8 cellular contexts compared by ENCODE assay signal in genomic region chr2:197784956-197785941, GRCh38. TPM values are rescaled to one million over a fixed set of nuclear protein-coding genes. Genes with fewer than 3 reads are reported as not detected.
DNase-seq lines count a peak whose midpoint lies in the region; ATAC-seq, FAIRE-seq and TF ChIP-seq lines count a peak whose summit lies in the region.
"Had no signal": no experiment of that assay in that cellular context is flagged by ENCODE, and none has a peak within 500 bp of the region (broad histone marks: within the 10 kb centered on the region; RNA-seq: fewer than 3 reads in every experiment).

Gene BOLL, minus strand, starts transcription at chr2:197785319. Its CDS starts 3,469 bp downstream, at chr2:197781850.

- CTCF ChIA-PET in GM12878 (lab: Yijun Ruan, JAX), result no interaction called here
- CTCF ChIA-PET in HepG2 (lab: Yijun Ruan, JAX; ENCODE audit: low intra/inter-chr PET ratio, low total read pairs), result no interaction called here

- in situ Hi-C loops in GM12878 (cut with MboI), result no loop called here
- in situ Hi-C loops in HepG2 (cut with HindIII; ENCODE audit: extremely low pct_ligation_motif_present, low pct_unique_long_range_greater_than_20kb), result no loop called here

- H3K79me2 ChIP-seq in GM12878 (ENCODE audit: control insufficient read depth, insufficient read depth, low read length) (no peaks in the 10 kb centered on the region), HepG2 (ENCODE audit: insufficient read depth, low read length) (no peaks in the 10 kb centered on the region)

- H3K4me2 ChIP-seq in GM12878 (ENCODE audit: control insufficient read depth, insufficient read depth), result peak within 1 kb of the TSS; percentile 66; the same call in 1 of the 2 replicates
- H3K4me2 ChIP-seq in HepG2 (ENCODE audit: low read depth, low read length), result no peak within 1 kb of the TSS

- TF ChIP-seq RAD21 in GM12878 (IDR thresholded peaks at IDR 0.05; ENCODE audit: insufficient read depth, low read depth, low read length) (no peak), HepG2 (CRISPR knock-in tag; IDR thresholded peaks at IDR 0.05) (no peak)

- BruUV-seq in GM12878 (replicated peaks; lab: Mats Ljungman, UMichigan) (no TSS peak), HepG2 (replicated peaks; lab: Mats Ljungman, UMichigan) (no TSS peak)

- H3K9ac ChIP-seq in HUES64 (ENCODE audit: low read depth, low read length) (no peak within 1 kb of the TSS), GM12878 (ENCODE audit: control insufficient read depth, insufficient read depth, low read length) (no peak within 1 kb of the TSS), HepG2 (ENCODE audit: insufficient read depth, low read depth, low read length) (no peak within 1 kb of the TSS)

- RAD21 ChIA-PET in GM12878 (lab: Charles Lee; ENCODE audit: unreplicated experiment), result no interaction called here

- TF ChIP-seq POLR2A in GM12878 (IDR thresholded peaks at IDR 0.05; ENCODE audit: low read depth, low read length), result no peak
- no peak for TF ChIP-seq POLR2A in HepG2 (IDR thresholded peaks at IDR 0.05; ENCODE audit: insufficient read depth in 1 of 2, low read depth in 2 of 2, low read length in 2 of 2)
- TF ChIP-seq POLR2A in stomach (IDR thresholded peaks at IDR 0.05), result no peak

- ATAC-seq in GM12878 (no peak; the same call in 2 of the 3 replicates), HepG2 (peak; percentile 43), HG02759 (IDR thresholded peaks at IDR 0.05; ENCODE audit: unreplicated experiment) (no peak)

- SMC1A ChIA-PET in GM12878 (lab: Charles Lee; ENCODE audit: uncharacterized antibody, unreplicated experiment), result no interaction called here

- H3K27me3 ChIP-seq in HUES64 (ENCODE audit: insufficient read depth, low read length) (peaks cover 31% of the 10 kb centered on the region), GM12878 (replicated peaks in 1 of 2; ENCODE audit: control insufficient read depth in 2 of 2, insufficient read depth in 2 of 2, low read length in 1 of 2) (no peaks in the 10 kb centered on the region), HepG2 (ENCODE audit: control insufficient read depth in 1 of 2, insufficient read depth in 2 of 2, low read length in 2 of 2) (no peaks in the 10 kb centered on the region), stomach (peaks cover 0 to 28% (median 23%) of the 10 kb centered on the region in 3 donors)

- POLR2A ChIA-PET in GM12878 (lab: Charles Lee), result no interaction called here
- POLR2A ChIA-PET in HepG2 (lab: Yijun Ruan, JAX), result no interaction called here

- TF ChIP-seq EP300 in GM12878 (IDR thresholded peaks at IDR 0.05; ENCODE audit: borderline replicate concordance in 1 of 2, control insufficient read depth in 1 of 2, low read depth in 2 of 2, low read length in 2 of 2) (no peak), HepG2 (IDR thresholded peaks at IDR 0.05; ENCODE audit: low read depth in 2 of 2, low read length in 2 of 2) (no peak), HepG2 (CRISPR knock-in tag; IDR thresholded peaks at IDR 0.05; ENCODE audit: borderline replicate concordance) (no peak), stomach (IDR thresholded peaks at IDR 0.05) (no peak)

- WGBS in HUES64, result 93% methylated on average over 80 of the region's 80 CpGs
- 89% methylated on average over 68 of the region's 80 CpGs for WGBS in GM12878 (ENCODE audit: insufficient coverage, insufficient replicate concordance, low lambda C conversion rate, missing lambda C conversion rate)
- WGBS in HepG2 (ENCODE audit: low lambda C conversion rate), result 82% methylated on average over 74 of the region's 80 CpGs
- WGBS in stomach, 5 donors, result 84 to 94% (median 91%) methylated on average over 50 to 80 of the region's 80 CpGs

- intact Hi-C loops in GM12878 (cut with micrococcal nuclease; ENCODE audit: unreplicated experiment) (loop anchor here (10.0 kb wide), 1 partner anchor 610 kb away; no protein-coding TSS in a partner anchor), HepG2 (cut with micrococcal nuclease; ENCODE audit: unreplicated experiment) (no loop called here), stomach (cut with DNase I; ENCODE audit: low total_unique reads) (no loop called here)

- DNase-seq in GM12878 (ENCODE audit: low read depth, low spot score) (no peak), HepG2 (ENCODE audit: low spot score) (no peak), stomach (no peak), AG20443 (ENCODE audit: low spot score) (no peak)
- DNase-seq in activated CD4-positive, CD25-positive, alpha-beta regulatory T cell (lab: John Stamatoyannopoulos, UW), result no peak
- DNase-seq: NCI-H526 treated with DMSO at 0.1 percent for 48 hours had no signal

- no peak for FAIRE-seq in GM12878 (lab: Jason Lieb, UNC)
- FAIRE-seq in HepG2 (lab: Jason Lieb, UNC), result no peak

- H3K4me3 ChIP-seq in HUES64 (ENCODE audit: low read length), result peak within 1 kb of the TSS; percentile 57
- H3K4me3 ChIP-seq in GM12878, result no peak within 1 kb of the TSS
- H3K4me3 ChIP-seq in HepG2 (replicated peaks in 1 of 3; ENCODE audit: insufficient read depth in 1 of 3, low read depth in 2 of 3, low read length in 3 of 3), result no peak within 1 kb of the TSS
- peak within 1 kb of the TSS; percentile 46 to 56 (median 52) for H3K4me3 ChIP-seq in stomach

- H2AFZ ChIP-seq in GM12878 (ENCODE audit: control insufficient read depth, low read depth, low read length) (peak within 1 kb of the TSS; percentile 53), HepG2 (ENCODE audit: low read length) (no peak within 1 kb of the TSS)

- no peaks in the 10 kb centered on the region for H3K9me3 ChIP-seq in HUES64 (ENCODE audit: insufficient read depth, low read depth, low read length)
- no peaks in the 10 kb centered on the region; the same call in 2 of the 3 replicates for H3K9me3 ChIP-seq in GM12878 (replicated peaks; ENCODE audit: control insufficient read depth, insufficient read depth, low read length)
- H3K9me3 ChIP-seq in HepG2 (ENCODE audit: low read length), result no peaks in the 10 kb centered on the region
- no peaks in the 10 kb centered on the region for H3K9me3 ChIP-seq in stomach

- TF ChIP-seq CTCF in GM12878 (IDR thresholded peaks at IDR 0.05 in 2 of 3, conservative IDR thresholded peaks at IDR 0.05 in 1 of 3; ENCODE audit: control insufficient read depth in 2 of 3, extremely low read depth in 1 of 3, insufficient read depth in 1 of 3, low read depth in 3 of 3, low read length in 3 of 3) (no peak), HepG2 (CRISPR knock-in tag; IDR thresholded peaks at IDR 0.05) (no peak), stomach (IDR thresholded peaks at IDR 0.05) (no peak)

- H4K20me1 ChIP-seq in GM12878 (ENCODE audit: control insufficient read depth, insufficient read depth), result no peaks in the 10 kb centered on the region
- H4K20me1 ChIP-seq in HepG2 (ENCODE audit: insufficient read depth, low read length), result no peaks in the 10 kb centered on the region

- H3K36me3 ChIP-seq in HUES64 (ENCODE audit: insufficient read depth, low read length) (no peaks in the 10 kb centered on the region), GM12878 (ENCODE audit: control insufficient read depth in 2 of 2, insufficient read depth in 2 of 2, low read length in 1 of 2) (no peaks in the 10 kb centered on the region), HepG2 (replicated peaks in 1 of 2; ENCODE audit: control insufficient read depth in 1 of 2, insufficient read depth in 2 of 2, low read length in 2 of 2) (no peaks in the 10 kb centered on the region), stomach (no peaks in the 10 kb centered on the region)

- H3K4me1 ChIP-seq in HUES64 (ENCODE audit: insufficient read depth, low read length) (no peaks in the 10 kb centered on the region), GM12878 (ENCODE audit: control insufficient read depth, insufficient read depth, low read length) (no peaks in the 10 kb centered on the region), HepG2 (ENCODE audit: insufficient read depth, low read length) (no peaks in the 10 kb centered on the region), stomach (peaks cover 11 to 17% (median 13%) of the 10 kb centered on the region in 4 donors)

- no peak within 1 kb of the TSS for H3K27ac ChIP-seq in HUES64 (ENCODE audit: low read depth, low read length)
- H3K27ac ChIP-seq in GM12878 (ENCODE audit: control insufficient read depth, insufficient read depth), result no peak within 1 kb of the TSS
- no peak within 1 kb of the TSS for H3K27ac ChIP-seq in HepG2 (ENCODE audit: extremely low read length, insufficient read depth, low read length)
- H3K27ac ChIP-seq in stomach, result no peak within 1 kb of the TSS

RNA-seq across cellular contexts. Expression of gene BOLL, which starts in this region (rescaled TPM):
- not detected for polyA plus RNA-seq in HUES64 (2013, experiment 1 of 2)
- not detected for polyA plus RNA-seq in HUES64 (2013, experiment 2 of 2)
- not detected in 2 replicates for total RNA-seq in GM12878 (2013; cell fraction: nucleolus; rRNA removed)
- 0.05 TPM in 1 of 2 replicates, not detected in the other for total RNA-seq in GM12878 (2014; rRNA removed)
- total RNA-seq in GM12878 (2014; rRNA removed; fragmentation: Illumina TruSeq; extraction: Trizol), result not detected in 2 replicates
- not detected in 2 replicates for total RNA-seq in GM12878 (2021)
- polyA plus RNA-seq in GM12878 (2011; ENCODE audit: low read depth), result not detected
- not detected in 2 replicates for polyA plus RNA-seq in GM12878 (2011; rRNA removed)
- not detected in 2 replicates for polyA plus RNA-seq in GM12878 (2011; cell fraction: cytosol; rRNA removed)
- polyA plus RNA-seq in GM12878 (2011; cell fraction: nucleus; rRNA removed), result not detected in 2 replicates
- polyA plus RNA-seq in GM12878 (2012), result not detected in 2 replicates
- not detected in 2 replicates for polyA plus RNA-seq in GM12878 (2014; fragmentation: Illumina TruSeq; extraction: Trizol)
- under 1 TPM in 1 of 2 experiments, not detected in 1; 0.05 TPM for polyA plus RNA-seq in GM12878 (2014; fragmentation: Nextera tagmentation; extraction: Ambion mirVana)
- not detected in 2 replicates for polyA plus RNA-seq in GM12878 (2014; rRNA removed)
- not detected for polyA plus RNA-seq in GM12878 (2016; fragmentation: Nextera tagmentation; extraction: Ambion mirVana)
- polyA minus RNA-seq in GM12878 (2011; rRNA and poly(A)+ RNA removed), result 0.10 TPM in 1 of 2 replicates, not detected in the other
- polyA minus RNA-seq in GM12878 (2011; cell fraction: cytosol; rRNA and poly(A)+ RNA removed), result not detected in 2 replicates
- not detected in 2 replicates for polyA minus RNA-seq in GM12878 (2011; cell fraction: nucleus; rRNA and poly(A)+ RNA removed)
- not detected in 2 replicates for total RNA-seq in HepG2 (2016; rRNA removed; fragmentation: Illumina TruSeq; extraction: Trizol)
- total RNA-seq in HepG2 (2016; cell fraction: cytosol; rRNA removed; fragmentation: Illumina TruSeq; extraction: Trizol; ENCODE audit: low read depth), result not detected in 2 replicates
- not detected in 2 replicates for total RNA-seq in HepG2 (2016; cell fraction: insoluble cytoplasmic fraction; rRNA removed; fragmentation: Illumina TruSeq; extraction: Trizol)
- not detected in 2 replicates for total RNA-seq in HepG2 (2016; cell fraction: membrane; rRNA removed; fragmentation: Illumina TruSeq; extraction: Trizol)
- total RNA-seq in HepG2 (2016; cell fraction: nucleus; rRNA removed; fragmentation: Illumina TruSeq; extraction: Trizol), result not detected in 2 replicates
- not detected in 2 replicates for polyA plus RNA-seq in HepG2 (2011; rRNA removed)
- not detected in 2 replicates for polyA plus RNA-seq in HepG2 (2011; cell fraction: cytosol; rRNA removed)
- not detected in 2 replicates for polyA plus RNA-seq in HepG2 (2011; cell fraction: nucleus; rRNA removed)
- not detected in 2 replicates for polyA plus RNA-seq in HepG2 (2012)
- not detected in 2 replicates for polyA plus RNA-seq in HepG2 (2016; cell fraction: cytosol; fragmentation: Illumina TruSeq; extraction: Trizol; ENCODE audit: low read depth)
- polyA plus RNA-seq in HepG2 (2016; cell fraction: insoluble cytoplasmic fraction; fragmentation: Illumina TruSeq; extraction: Trizol; ENCODE audit: low read depth), result not detected in 2 replicates
- not detected in 2 replicates for polyA plus RNA-seq in HepG2 (2016; cell fraction: membrane; fragmentation: Illumina TruSeq; extraction: Trizol; ENCODE audit: low read depth)
- not detected in 2 replicates for polyA plus RNA-seq in HepG2 (2016; cell fraction: nucleus; fragmentation: Illumina TruSeq; extraction: Trizol; ENCODE audit: insufficient read depth, low read depth)
- not detected in 2 replicates for polyA minus RNA-seq in HepG2 (2011; rRNA and poly(A)+ RNA removed; ENCODE audit: low replicate concordance)
- not detected in 2 replicates for polyA minus RNA-seq in HepG2 (2011; cell fraction: cytosol; rRNA and poly(A)+ RNA removed)
- not detected in 2 replicates for polyA minus RNA-seq in HepG2 (2011; cell fraction: nucleus; rRNA and poly(A)+ RNA removed)
- total RNA-seq in stomach, result not detected
- polyA plus RNA-seq in stomach, result not detected

Comparison
In these comparisons a context has a peak if more than half of its experiments do, and no peak if none do; other contexts are left out.
1. Peak in ATAC-seq in HepG2; RNA of the gene not detected or under 1 TPM.
2. H3K4me3 ChIP-seq: peak in HUES64 (single experiment) and stomach (4 of 4); none in GM12878 (single experiment) and HepG2 (0 of 3).